ENCODE assay signal across 17 cellular contexts in the genomic region with DNA sequence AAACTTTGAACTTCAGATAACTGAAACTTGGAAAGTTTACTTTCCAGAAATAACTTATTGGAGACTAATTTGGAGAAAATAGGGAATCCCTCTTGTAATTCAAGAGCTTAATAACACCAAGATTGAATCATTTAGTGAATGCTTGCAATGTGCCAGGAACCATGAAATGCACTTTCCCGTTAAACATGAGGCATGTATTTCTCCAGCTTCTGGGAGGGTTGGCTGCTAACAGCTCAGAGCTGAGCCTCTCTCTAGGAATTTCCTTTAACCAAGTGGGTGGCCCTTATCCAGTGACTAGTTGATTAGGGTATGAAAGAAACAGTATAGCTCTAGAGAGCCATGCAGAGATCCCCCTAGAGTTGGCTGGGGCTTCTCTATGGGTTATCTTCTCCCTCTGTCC.
A peak's percentile ranks its signal among the peaks of the same experiment; 100 is the strongest.
DNase-seq lines count a peak whose midpoint lies in the region; ATAC-seq and TF ChIP-seq lines count a peak whose summit lies in the region.
"Had no signal": no experiment of that assay in that cellular context is flagged by ENCODE, and none has a peak within 500 bp of the region (broad histone marks: within the 10 kb centered on the region; RNA-seq: fewer than 3 reads in every experiment).

No MANE protein-coding gene starts in this region.

- H3K4me3 Mint-ChIP-seq in nephron progenitor cell = no peak overlapping the region
- H3K4me3 Mint-ChIP-seq in CD4-positive, alpha-beta memory T cell = no peak overlapping the region
- H3K4me3 Mint-ChIP-seq: B cell; CD4-positive, alpha-beta T cell had no signal

- H3K4me3 ChIP-seq in AG10803 (ENCODE audit: low read length) = no peak overlapping the region
- H3K4me3 ChIP-seq in MG63 = no peak overlapping the region
- no peak overlapping the region for H3K4me3 ChIP-seq in lower lobe of right lung
- no peak overlapping the region for H3K4me3 ChIP-seq in left lung
- no peak overlapping the region for H3K4me3 ChIP-seq in CD4-positive, alpha-beta memory T cell (ENCODE audit: low read length in 2 of 2)

- peaks cover 6% of the 10 kb centered on the region for H3K4me1 Mint-ChIP-seq in nephron progenitor cell
- H3K4me1 Mint-ChIP-seq in CD4-positive, alpha-beta memory T cell = no peaks in the 10 kb centered on the region
- H3K4me1 Mint-ChIP-seq: B cell had no signal

- H3K9me3 ChIP-seq in MG63 (0 out of 2 replicates have a peak, but pooled peaks cover 3% of the 10 kb centered on the region), lower lobe of right lung (no peaks in the 10 kb centered on the region), left lung (no peaks in the 10 kb centered on the region)
- no peaks in the 10 kb centered on the region for H3K9me3 ChIP-seq in CD4-positive, alpha-beta memory T cell (ENCODE audit: control insufficient read depth in 1 of 2, low read length in 2 of 2)

- H3K27ac Mint-ChIP-seq in nephron progenitor cell = peak overlapping the region; percentile 20
- no peak overlapping the region for H3K27ac Mint-ChIP-seq in CD4-positive, alpha-beta memory T cell
- H3K27ac Mint-ChIP-seq: B cell; CD4-positive, alpha-beta T cell had no signal

- TF ChIP-seq CTCF in AG10803 (conservative IDR thresholded peaks at IDR 0.05; ENCODE audit: low read length) (no peak), nephron progenitor cell (IDR thresholded peaks at IDR 0.05) (no peak), lower lobe of right lung (IDR thresholded peaks at IDR 0.05) (no peak), left lung (IDR thresholded peaks at IDR 0.05) (no peak)

- no peaks in the 10 kb centered on the region for H3K36me3 Mint-ChIP-seq in nephron progenitor cell (ENCODE audit: low read depth)
- no peaks in the 10 kb centered on the region for H3K36me3 Mint-ChIP-seq in CD4-positive, alpha-beta memory T cell

- CTCF ChIA-PET in CD4-positive, alpha-beta memory T cell (lab: Charles Lee; ENCODE audit: partially characterized antibody) = no interaction called here

- peaks cover 3% of the 10 kb centered on the region for H3K9me3 Mint-ChIP-seq in nephron progenitor cell
- peaks cover 2 to 10% (median 5%) of the 10 kb centered on the region in 8 donors for H3K9me3 Mint-ChIP-seq in CD4-positive, alpha-beta memory T cell

- ATAC-seq in lower lobe of right lung (no peak), left lung (no peak)

- POLR2A ChIA-PET in CD4-positive, alpha-beta memory T cell (lab: Charles Lee; ENCODE audit: partially characterized antibody) = no interaction called here

- H3K4me1 ChIP-seq in lower lobe of right lung (no peaks in the 10 kb centered on the region), left lung (no peaks in the 10 kb centered on the region)
- no peaks in the 10 kb centered on the region for H3K4me1 ChIP-seq in CD4-positive, alpha-beta memory T cell (ENCODE audit: insufficient read depth, low read length)

- intact Hi-C loops in posterior cingulate gyrus (cut with DNase I) (no loop called here), lower lobe of right lung (cut with DNase I) (no loop called here), left lung (cut with DNase I) (no loop called here)
- intact Hi-C loops in CD4-positive, alpha-beta memory T cell (cut with micrococcal nuclease) = no loop called here

- DNase-seq in AG10803 (ENCODE audit: low read depth) = peak; percentile 6
- DNase-seq in MG63 = peak; percentile 14
- peak; percentile 81 for DNase-seq in fibroblast of peridontal ligament (ENCODE audit: extremely low read depth)
- no peak for DNase-seq in nephron progenitor cell
- no peak for DNase-seq in posterior cingulate gyrus
- DNase-seq in lower lobe of right lung = no peak
- DNase-seq in left lung = no peak
- no peak for DNase-seq in CD4-positive, alpha-beta memory T cell
- DNase-seq: 8988T; C1 segment of cervical spinal cord; CD4-positive, alpha-beta T cell; DMS153; DMS79 treated with DMSO at 0.1 percent for 48 hours; GF-D8; H7 had no signal

- H3K36me3 ChIP-seq in MG63 (no peaks in the 10 kb centered on the region), lower lobe of right lung (no peaks in the 10 kb centered on the region), left lung (no peaks in the 10 kb centered on the region)
- no peaks in the 10 kb centered on the region for H3K36me3 ChIP-seq in CD4-positive, alpha-beta memory T cell (ENCODE audit: insufficient read depth, low read length)

- H3K27ac ChIP-seq in lower lobe of right lung (no peak overlapping the region), left lung (no peak overlapping the region)
- H3K27ac ChIP-seq in CD4-positive, alpha-beta memory T cell (ENCODE audit: low read depth, low read length) = no peak overlapping the region
- H3K27ac ChIP-seq: HL-60 had no signal

- peaks cover 7% of the 10 kb centered on the region for H3K27me3 Mint-ChIP-seq in nephron progenitor cell (ENCODE audit: low read depth, poor library complexity)
- H3K27me3 Mint-ChIP-seq in CD4-positive, alpha-beta memory T cell = peaks cover 0 to 1% of the 10 kb centered on the region in 2 donors
- H3K27me3 Mint-ChIP-seq: B cell; CD4-positive, alpha-beta T cell had no signal

- H3K27me3 ChIP-seq in MG63 = no peaks in the 10 kb centered on the region
- no peaks in the 10 kb centered on the region for H3K27me3 ChIP-seq in lower lobe of right lung (ENCODE audit: low read depth)
- H3K27me3 ChIP-seq in left lung = no peaks in the 10 kb centered on the region
- no peaks in the 10 kb centered on the region for H3K27me3 ChIP-seq in CD4-positive, alpha-beta memory T cell (ENCODE audit: insufficient read depth, low read length)

Comparison
In these comparisons a context has a peak if more than half of its experiments do, and no peak if none do; other contexts are left out.
1. DNase-seq: peak in AG10803 (single experiment), MG63 (single experiment) and fibroblast of peridontal ligament (single experiment); none in nephron progenitor cell (single experiment), posterior cingulate gyrus (0 of 10), lower lobe of right lung (single experiment), left lung (0 of 2) and CD4-positive, alpha-beta memory T cell (0 of 5).